In the genomic region with DNA sequence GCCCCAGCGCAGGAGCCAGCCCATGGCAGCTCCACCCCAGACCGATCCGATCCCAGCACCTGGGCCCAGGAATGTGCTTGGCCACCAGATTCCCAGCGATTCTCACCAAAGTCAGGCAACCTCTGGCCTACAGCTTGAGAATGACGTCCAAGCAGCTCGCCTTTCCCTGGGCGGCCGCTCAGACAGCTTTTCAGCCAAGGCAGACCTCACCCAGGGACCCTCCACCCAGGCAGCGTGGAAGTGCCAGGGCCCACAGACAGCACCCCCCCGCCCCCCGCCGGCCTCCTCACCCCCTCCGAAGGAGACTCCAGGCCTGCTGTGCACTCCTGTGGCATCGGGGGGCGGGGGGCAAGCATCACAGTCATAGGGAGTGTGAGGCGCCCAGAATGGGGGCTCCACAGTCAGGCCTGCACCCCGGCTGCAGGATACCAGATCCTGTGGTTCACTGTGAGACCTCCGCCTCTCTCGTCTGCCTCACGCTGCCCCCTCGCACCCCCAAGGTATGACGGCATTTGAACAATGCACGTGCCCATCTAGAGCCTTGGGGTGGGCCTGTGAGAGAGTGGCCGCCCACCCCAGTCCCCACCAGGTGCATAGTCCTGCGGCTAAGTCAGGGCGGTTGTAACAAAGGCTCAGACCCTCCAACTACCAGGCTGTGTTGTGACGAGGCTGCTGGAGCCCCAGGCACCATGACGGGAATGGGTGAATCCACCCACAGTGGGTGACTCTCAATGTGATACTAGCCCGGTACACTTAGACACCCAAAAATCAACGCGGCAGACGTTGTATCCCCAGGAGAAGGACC, we compare ENCODE assay signal across 1 cellular context.
TF ChIP-seq lines count a peak whose summit lies in the region.

No MANE protein-coding gene starts in this region.

TF ChIP-seq in IMR-90, 13 proteins besides CTCF, POLR2A, EP300 and RAD21:
- TF ChIP-seq MAFK (IDR thresholded peaks at IDR 0.05; ENCODE audit: low read depth, low read length) (no peak), NFE2L2 (IDR thresholded peaks at IDR 0.05; ENCODE audit: low read depth, low read length) (no peak), FOS (IDR thresholded peaks at IDR 0.05; ENCODE audit: low read depth, low read length) (no peak), CHD1 (IDR thresholded peaks at IDR 0.05; ENCODE audit: low read depth, low read length) (no peak), ELK1 (IDR thresholded peaks at IDR 0.05; ENCODE audit: borderline replicate concordance, low read depth, low read length) (no peak), MAZ (IDR thresholded peaks at IDR 0.05; ENCODE audit: borderline replicate concordance, low read depth, low read length) (no peak), USF2 (IDR thresholded peaks at IDR 0.05; ENCODE audit: low read depth, low read length) (no peak), SMC3 (IDR thresholded peaks at IDR 0.05; ENCODE audit: low read depth, low read length) (no peak), MXI1 (IDR thresholded peaks at IDR 0.05; ENCODE audit: borderline replicate concordance, low read depth, low read length) (no peak), BHLHE40 (IDR thresholded peaks at IDR 0.05; ENCODE audit: low read depth, low read length) (no peak), CEBPB (IDR thresholded peaks at IDR 0.05; ENCODE audit: low read depth, low read length) (no peak), RCOR1 (IDR thresholded peaks at IDR 0.05; ENCODE audit: insufficient replicate concordance, low read length) (no peak), RFX5 (IDR thresholded peaks at IDR 0.05; ENCODE audit: low read depth, low read length) (no peak)
